In genomic region chr3:141484701-141485287, GRCh38 we compare ENCODE assay signal across 16 cellular contexts. TPM values are rescaled to one million over a fixed set of nuclear protein-coding genes. Genes with fewer than 3 reads are reported as not detected.
DNase-seq lines count a peak whose midpoint lies in the region; ATAC-seq and TF ChIP-seq lines count a peak whose summit lies in the region.
"Had no signal": no experiment of that assay in that cellular context is flagged by ENCODE, and none has a peak within 500 bp of the region (broad histone marks: within the 10 kb centered on the region; RNA-seq: fewer than 3 reads in every experiment).

No MANE protein-coding gene starts in this region.

- H3K4me3 ChIP-seq in lower lobe of right lung, result no peak overlapping the region
- no peak overlapping the region for H3K4me3 ChIP-seq in endodermal cell (ENCODE audit: low read length)

- H3K4me1 ChIP-seq in lower lobe of right lung (peaks cover 43% of the 10 kb centered on the region), endodermal cell (ENCODE audit: control insufficient read depth, insufficient read depth, low read length) (peaks cover 15% of the 10 kb centered on the region)

- TF ChIP-seq CTCF in lower lobe of right lung (IDR thresholded peaks at IDR 0.05), result no peak
- TF ChIP-seq CTCF in type B pancreatic cell (conservative IDR thresholded peaks at IDR 0.05), result no peak
- no peak for TF ChIP-seq CTCF in endodermal cell (conservative IDR thresholded peaks at IDR 0.05)

- H3K4me3 Mint-ChIP-seq in activated naive CD8-positive, alpha-beta T cell, result no peak overlapping the region
- H3K4me3 Mint-ChIP-seq in activated naive CD8-positive, alpha-beta T cell treated with anti-CD3 and anti-CD28 coated beads for 36 hours, result no peak overlapping the region
- H3K4me3 Mint-ChIP-seq in activated T-helper 17 cell treated with anti-CD3 and anti-CD28 coated beads, Interleukin-2, amount 50 U/mL, for 72 hours, result peak overlapping the region; percentile 90
- peak overlapping the region; percentile 61 for H3K4me3 Mint-ChIP-seq in type B pancreatic cell
- H3K4me3 Mint-ChIP-seq in endodermal cell, result no peak overlapping the region

- intact Hi-C loops in lower lobe of right lung (cut with DNase I), result no loop called here

- H3K36me3 ChIP-seq in lower lobe of right lung, result no peaks in the 10 kb centered on the region
- H3K36me3 ChIP-seq in endodermal cell (ENCODE audit: control insufficient read depth, insufficient read depth, low read length), result no peaks in the 10 kb centered on the region

- no peak for ATAC-seq in activated T-helper 17 cell treated with anti-CD3 and anti-CD28 coated beads, Interleukin-2, amount 50 U/mL, for 72 hours (replicated peaks)
- ATAC-seq in lower lobe of right lung, result peak; percentile 7 to 15
- ATAC-seq in activated CD4-positive, CD25-positive, alpha-beta regulatory T cell treated with anti-CD3 and anti-CD28 coated beads, Interleukin-2, amount 50 U/mL, for 24 hours, result no peak

- no peaks in the 10 kb centered on the region for H3K27me3 Mint-ChIP-seq in activated naive CD8-positive, alpha-beta T cell
- H3K27me3 Mint-ChIP-seq in activated naive CD8-positive, alpha-beta T cell treated with anti-CD3 and anti-CD28 coated beads for 36 hours, result no peaks in the 10 kb centered on the region
- H3K27me3 Mint-ChIP-seq in activated T-helper 17 cell treated with anti-CD3 and anti-CD28 coated beads, Interleukin-2, amount 50 U/mL, for 72 hours, result no peaks in the 10 kb centered on the region
- H3K27me3 Mint-ChIP-seq in type B pancreatic cell (peaks cover 3% of the 10 kb centered on the region), endodermal cell (ENCODE audit: insufficient read depth) (peaks cover 35% of the 10 kb centered on the region)

- peaks cover 45% of the 10 kb centered on the region for H3K4me1 Mint-ChIP-seq in activated naive CD8-positive, alpha-beta T cell (ENCODE audit: low read depth)
- peaks cover 45% of the 10 kb centered on the region for H3K4me1 Mint-ChIP-seq in activated naive CD8-positive, alpha-beta T cell treated with anti-CD3 and anti-CD28 coated beads for 36 hours
- peaks cover 28% of the 10 kb centered on the region for H3K4me1 Mint-ChIP-seq in activated T-helper 17 cell treated with anti-CD3 and anti-CD28 coated beads, Interleukin-2, amount 50 U/mL, for 72 hours
- H3K4me1 Mint-ChIP-seq in type B pancreatic cell (ENCODE audit: unreplicated experiment) (peaks cover 14% of the 10 kb centered on the region), endodermal cell (peaks cover 33% of the 10 kb centered on the region)

- H3K27ac Mint-ChIP-seq in activated naive CD8-positive, alpha-beta T cell, result peak overlapping the region; percentile 72
- H3K27ac Mint-ChIP-seq in activated naive CD8-positive, alpha-beta T cell treated with anti-CD3 and anti-CD28 coated beads for 36 hours, result no peak overlapping the region
- peak overlapping the region; percentile 95 for H3K27ac Mint-ChIP-seq in activated T-helper 17 cell treated with anti-CD3 and anti-CD28 coated beads, Interleukin-2, amount 50 U/mL, for 72 hours
- H3K27ac Mint-ChIP-seq in type B pancreatic cell (peak overlapping the region; percentile 94), endodermal cell (no peak overlapping the region)

- H3K9ac ChIP-seq in endodermal cell (ENCODE audit: extremely low read depth, low read length, poor library complexity, severe bottlenecking), result no peak overlapping the region
- H3K9ac ChIP-seq: KMS-11 had no signal

- peak overlapping the region; percentile 96 for H3K27ac ChIP-seq in lower lobe of right lung
- no peak overlapping the region for H3K27ac ChIP-seq in endodermal cell (ENCODE audit: low read depth, low read length)
- H3K27ac ChIP-seq: KMS-11 had no signal

- peaks cover 2% of the 10 kb centered on the region for H3K36me3 Mint-ChIP-seq in activated naive CD8-positive, alpha-beta T cell
- peaks cover 16% of the 10 kb centered on the region for H3K36me3 Mint-ChIP-seq in activated naive CD8-positive, alpha-beta T cell treated with anti-CD3 and anti-CD28 coated beads for 36 hours
- H3K36me3 Mint-ChIP-seq in activated T-helper 17 cell treated with anti-CD3 and anti-CD28 coated beads, Interleukin-2, amount 50 U/mL, for 72 hours (ENCODE audit: low read depth), result peaks cover 31% of the 10 kb centered on the region
- no peaks in the 10 kb centered on the region for H3K36me3 Mint-ChIP-seq in type B pancreatic cell
- no peaks in the 10 kb centered on the region for H3K36me3 Mint-ChIP-seq in endodermal cell (ENCODE audit: low read depth)

- whole genome bisulfite sequencing in endodermal cell (ENCODE audit: insufficient coverage in 1 of 2, insufficient read length in 1 of 2), 2 experiments, result 90 to 97% methylated on average over 5 to 8 of the region's 8 CpGs

- no peaks in the 10 kb centered on the region for H3K9me3 Mint-ChIP-seq in activated naive CD8-positive, alpha-beta T cell (ENCODE audit: low read depth)
- H3K9me3 Mint-ChIP-seq in activated naive CD8-positive, alpha-beta T cell treated with anti-CD3 and anti-CD28 coated beads for 36 hours, result no peaks in the 10 kb centered on the region
- no peaks in the 10 kb centered on the region for H3K9me3 Mint-ChIP-seq in activated T-helper 17 cell treated with anti-CD3 and anti-CD28 coated beads, Interleukin-2, amount 50 U/mL, for 72 hours
- H3K9me3 Mint-ChIP-seq in type B pancreatic cell (no peaks in the 10 kb centered on the region), endodermal cell (no peaks in the 10 kb centered on the region)

- H3K9me3 ChIP-seq in lower lobe of right lung (no peaks in the 10 kb centered on the region), endodermal cell (ENCODE audit: control insufficient read depth, low read length) (no peaks in the 10 kb centered on the region)

- H3K27me3 ChIP-seq in lower lobe of right lung (ENCODE audit: low read depth) (no peaks in the 10 kb centered on the region), endodermal cell (ENCODE audit: control insufficient read depth, insufficient read depth, low read length, poor library complexity, severe bottlenecking) (no peaks in the 10 kb centered on the region)

- no peak for DNase-seq in activated naive CD8-positive, alpha-beta T cell treated with anti-CD3 and anti-CD28 coated beads for 36 hours
- peak; percentile 62 for DNase-seq in lower lobe of right lung
- no peak for DNase-seq in type B pancreatic cell (ENCODE audit: extremely low spot score, unreplicated experiment)
- DNase-seq in endodermal cell, result no peak
- no peak for DNase-seq in C1 segment of cervical spinal cord (lab: John Stamatoyannopoulos, UW)
- DNase-seq: activated effector memory CD4-positive, alpha-beta T cell treated with Interleukin-2 at 50 U/mL for 16 hours; anterior cingulate cortex; HCEC 1CT; islet precursor cell; NCI-H2029; NCI-H446 treated with DMSO at 0.1 percent for 48 hours; stimulated activated CD4-positive, alpha-beta T cell treated with anti-CD3 and anti-CD28 coated beads, Interleukin-12 subunit alpha, Interleukin-12 subunit beta, amount 100 ng/mL, for 4 hours had no signal

RNA-seq across cellular contexts. Expression of gene RASA2, which starts 2.0 kb away (rescaled TPM):
- total RNA-seq in activated naive CD8-positive, alpha-beta T cell treated with anti-CD3 and anti-CD28 coated beads for 36 hours, result 10 to 100 TPM; 36.1 to 40.2 TPM
- 10 to 100 TPM; 36.6 to 41.1 TPM for total RNA-seq in activated T-helper 17 cell treated with anti-CD3 and anti-CD28 coated beads, Interleukin-2, amount 50 U/mL, for 72 hours
- total RNA-seq in lower lobe of right lung, result 21.5 TPM
- total RNA-seq in type B pancreatic cell (ENCODE audit: low replicate concordance), result 14.3 and 20.3 TPM in 2 replicates
- total RNA-seq in endodermal cell, result 10 to 100 TPM; 20.5 to 25.0 TPM
- polyA plus RNA-seq in endodermal cell (2013, experiment 1 of 2), result 15.8 TPM
- 14.9 TPM for polyA plus RNA-seq in endodermal cell (2013, experiment 2 of 2)

Comparison
In these comparisons a context has a peak if more than half of its experiments do, and no peak if none do; other contexts are left out.
1. H3K27ac Mint-ChIP-seq: peak in activated naive CD8-positive, alpha-beta T cell (single experiment), activated T-helper 17 cell treated with anti-CD3 and anti-CD28 coated beads, Interleukin-2, amount 50 U/mL, for 72 hours (single experiment) and type B pancreatic cell (single experiment); none in activated naive CD8-positive, alpha-beta T cell treated with anti-CD3 and anti-CD28 coated beads for 36 hours (single experiment) and endodermal cell (single experiment).
2. H3K4me3 Mint-ChIP-seq: peak in activated T-helper 17 cell treated with anti-CD3 and anti-CD28 coated beads, Interleukin-2, amount 50 U/mL, for 72 hours (single experiment) and type B pancreatic cell (single experiment); none in activated naive CD8-positive, alpha-beta T cell (single experiment), activated naive CD8-positive, alpha-beta T cell treated with anti-CD3 and anti-CD28 coated beads for 36 hours (single experiment) and endodermal cell (single experiment).
3. ATAC-seq: peak in lower lobe of right lung (2 of 2); none in activated T-helper 17 cell treated with anti-CD3 and anti-CD28 coated beads, Interleukin-2, amount 50 U/mL, for 72 hours (single experiment) and activated CD4-positive, CD25-positive, alpha-beta regulatory T cell treated with anti-CD3 and anti-CD28 coated beads, Interleukin-2, amount 50 U/mL, for 24 hours (0 of 2).